In genomic region chr19:31330761-31331160, GRCh38 we compare ENCODE assay signal across 27 cellular contexts. TPM values are rescaled to one million over a fixed set of nuclear protein-coding genes. Genes with fewer than 3 reads are reported as not detected.
A peak's percentile ranks its signal among the peaks of the same experiment; 100 is the strongest.
DNase-seq lines count a peak whose midpoint lies in the region; ATAC-seq and TF ChIP-seq lines count a peak whose summit lies in the region.
"Had no signal": no experiment of that assay in that cellular context is flagged by ENCODE, and none has a peak within 500 bp of the region (broad histone marks: within the 10 kb centered on the region; RNA-seq: fewer than 3 reads in every experiment).

No MANE protein-coding gene starts in this region.

- TF ChIP-seq POLR2A in stomach (IDR thresholded peaks at IDR 0.05) = no peak

- intact Hi-C loops in stomach (cut with DNase I; ENCODE audit: low total_unique reads) (no loop called here), mucosa of descending colon (cut with DNase I, micrococcal nuclease) (no loop called here)

- CTCF ChIA-PET in activated CD4-positive, alpha-beta T cell treated with anti-CD3 and anti-CD28 coated beads, Interleukin-2, amount 10 ng/mL, durations not matched to agents 7 days and 5 days (lab: Charles Lee) = no interaction called here

- DNase-seq in SJSA1 (ENCODE audit: low read depth in 1 of 2, low spot score in 2 of 2) (peak in 1 of 2 experiments; percentile 34), epithelial cell of prostate (ENCODE audit: low read depth, low spot score) (no peak), mesenteric fat pad (ENCODE audit: low spot score) (peak; percentile 86), stomach (peak; percentile 20), mucosa of descending colon (no peak)
- no peak for DNase-seq in activated CD4-positive, alpha-beta T cell treated with anti-CD3 and anti-CD28 coated beads, Interleukin-2, amount 10 ng/mL, durations not matched to agents 7 days and 5 days
- DNase-seq: activated B cell treated with CpG ODN at 0.5 μM for 24 hours; activated CD4-positive, alpha-beta T cell treated with anti-CD3 and anti-CD28 coated beads, Interleukin-2, amount 50 U/mL, for 48 hours; activated CD8-positive, alpha-beta memory T cell treated with anti-CD3 and anti-CD28 coated beads, Interleukin-2, amount 50 U/mL, for 4 hours; CD4-positive, alpha-beta T cell; effector CD8-positive, alpha-beta T cell; H9; kidney glomerular epithelial cell; naive B cell; NCI-H1092; NCI-H2029; NCI-H226; nucleus accumbens; stimulated activated naive CD4-positive, alpha-beta T cell treated with Interleukin-2 at 50 U/mL for 16 hours; T-helper 9 cell; tibial artery had no signal

- H3K9me3 ChIP-seq in SJSA1 (replicated peaks) (no peaks in the 10 kb centered on the region), stomach (no peaks in the 10 kb centered on the region), mucosa of descending colon (no peaks in the 10 kb centered on the region)
- H3K9me3 ChIP-seq: ascending aorta, tibial artery had no signal

- H3K27me3 ChIP-seq in SJSA1 (replicated peaks) = no peaks in the 10 kb centered on the region
- H3K27me3 ChIP-seq in stomach = no peaks in the 10 kb centered on the region
- H3K27me3 ChIP-seq: ascending aorta, tibial artery had no signal

- TF ChIP-seq EP300 in stomach (IDR thresholded peaks at IDR 0.05) = no peak

- no peaks in the 10 kb centered on the region for H3K9me3 Mint-ChIP-seq in activated CD4-positive, alpha-beta T cell treated with anti-CD3 and anti-CD28 coated beads, Interleukin-2, amount 10 ng/mL, durations not matched to agents 7 days and 5 days
- H3K9me3 Mint-ChIP-seq: activated B cell treated with CpG ODN at 0.5 μM for 24 hours; activated naive CD4-positive, alpha-beta T cell treated with anti-CD3 and anti-CD28 coated beads, Interleukin-2, amount 50 U/mL, for 72 hours; activated T-helper 17 cell treated with anti-CD3 and anti-CD28 coated beads, Interleukin-2, amount 50 U/mL, for 72 hours; CD4-positive, alpha-beta T cell; H9; naive B cell had no signal

- no peak for TF ChIP-seq CTCF in stomach (IDR thresholded peaks at IDR 0.05)
- no peak for TF ChIP-seq CTCF in mucosa of descending colon (IDR thresholded peaks at IDR 0.05)

- POLR2A ChIA-PET in activated CD4-positive, alpha-beta T cell treated with anti-CD3 and anti-CD28 coated beads, Interleukin-2, amount 10 ng/mL, durations not matched to agents 7 days and 5 days (lab: Charles Lee) = no interaction called here

- no peak overlapping the region for H3K27ac Mint-ChIP-seq in activated CD4-positive, alpha-beta T cell treated with anti-CD3 and anti-CD28 coated beads, Interleukin-2, amount 10 ng/mL, durations not matched to agents 7 days and 5 days
- H3K27ac Mint-ChIP-seq: activated B cell treated with CpG ODN at 0.5 μM for 24 hours; activated naive CD4-positive, alpha-beta T cell treated with anti-CD3 and anti-CD28 coated beads, Interleukin-2, amount 50 U/mL, for 72 hours; activated T-helper 17 cell treated with anti-CD3 and anti-CD28 coated beads, Interleukin-2, amount 50 U/mL, for 72 hours; CD4-positive, alpha-beta T cell; naive B cell had no signal

- H3K27ac ChIP-seq in SJSA1 = peak overlapping the region; percentile 81
- peak overlapping the region; percentile 28 for H3K27ac ChIP-seq in epithelial cell of prostate
- peak overlapping the region in 3 of 5 donors; percentile 31 to 49 (median 36) for H3K27ac ChIP-seq in stomach
- H3K27ac ChIP-seq: HL-60, tibial artery had no signal

- ATAC-seq in GM18511 (IDR thresholded peaks at IDR 0.05; ENCODE audit: unreplicated experiment) (no peak), mucosa of descending colon (no peak)
- ATAC-seq: activated naive CD4-positive, alpha-beta T cell treated with anti-CD3 and anti-CD28 coated beads, Interleukin-2, amount 50 U/mL, for 72 hours; activated T-helper 17 cell treated with anti-CD3 and anti-CD28 coated beads, Interleukin-2, amount 50 U/mL, for 72 hours had no signal

- H3K4me3 ChIP-seq in SJSA1 (no peak overlapping the region), stomach (no peak overlapping the region), mucosa of descending colon (no peak overlapping the region)
- H3K4me3 ChIP-seq: ascending aorta, lung, tibial artery had no signal

- no peaks in the 10 kb centered on the region for H3K27me3 Mint-ChIP-seq in activated CD4-positive, alpha-beta T cell treated with anti-CD3 and anti-CD28 coated beads, Interleukin-2, amount 10 ng/mL, durations not matched to agents 7 days and 5 days
- H3K27me3 Mint-ChIP-seq: activated B cell treated with CpG ODN at 0.5 μM for 24 hours; activated T-helper 17 cell treated with anti-CD3 and anti-CD28 coated beads, Interleukin-2, amount 50 U/mL, for 72 hours; CD4-positive, alpha-beta T cell had no signal

- 54 to 82% (median 74%) methylated on average over 12 of the region's 12 CpGs for WGBS in stomach, 5 donors

- H3K4me1 ChIP-seq in SJSA1 (replicated peaks) (peaks cover 69% of the 10 kb centered on the region), stomach (peaks cover 0 to 80% (median 44%) of the 10 kb centered on the region in 4 donors), mucosa of descending colon (ENCODE audit: low read depth) (no peaks in the 10 kb centered on the region)
- H3K4me1 ChIP-seq: ascending aorta, tibial artery had no signal

- H3K4me1 Mint-ChIP-seq in activated CD4-positive, alpha-beta T cell treated with anti-CD3 and anti-CD28 coated beads, Interleukin-2, amount 10 ng/mL, durations not matched to agents 7 days and 5 days = peaks cover 2% of the 10 kb centered on the region
- H3K4me1 Mint-ChIP-seq: activated B cell treated with CpG ODN at 0.5 μM for 24 hours; activated T-helper 17 cell treated with anti-CD3 and anti-CD28 coated beads, Interleukin-2, amount 50 U/mL, for 72 hours; naive B cell had no signal

- H3K36me3 ChIP-seq in SJSA1 (peaks cover 11% of the 10 kb centered on the region; the same call in 1 of the 2 replicates), stomach (no peaks in the 10 kb centered on the region), mucosa of descending colon (ENCODE audit: low read depth) (no peaks in the 10 kb centered on the region)
- H3K36me3 ChIP-seq: ascending aorta, tibial artery had no signal

- no peak overlapping the region for H3K4me3 Mint-ChIP-seq in activated CD4-positive, alpha-beta T cell treated with anti-CD3 and anti-CD28 coated beads, Interleukin-2, amount 10 ng/mL, durations not matched to agents 7 days and 5 days
- H3K4me3 Mint-ChIP-seq: activated B cell treated with CpG ODN at 0.5 μM for 24 hours; activated T-helper 17 cell treated with anti-CD3 and anti-CD28 coated beads, Interleukin-2, amount 50 U/mL, for 72 hours; CD4-positive, alpha-beta T cell; H9; naive B cell had no signal

- H3K36me3 Mint-ChIP-seq in activated CD4-positive, alpha-beta T cell treated with anti-CD3 and anti-CD28 coated beads, Interleukin-2, amount 10 ng/mL, durations not matched to agents 7 days and 5 days (ENCODE audit: low read depth) = no peaks in the 10 kb centered on the region
- H3K36me3 Mint-ChIP-seq: activated naive CD4-positive, alpha-beta T cell treated with anti-CD3 and anti-CD28 coated beads, Interleukin-2, amount 50 U/mL, for 72 hours; naive B cell had no signal

RNA-seq across cellular contexts. Expression of gene TSHZ3, which starts 18.5 kb away (rescaled TPM):
- 4.2 and 8.3 TPM in 2 replicates for total RNA-seq in SJSA1 (2014; rRNA removed; shearing (Covaris generic))
- total RNA-seq in mesenteric fat pad (12.6 TPM), stomach (10 to 100 TPM in 1 of 5 donors, 1 to 10 TPM in 3, under 1 TPM in 1; 0.87 to 14.3 (median 6.4) TPM), mucosa of descending colon (10 to 100 TPM in 1 of 3 donors, 1 to 10 TPM in 2; 1.6 to 32.1 (median 5.2) TPM)
- 1 to 10 TPM; 3.3 to 5.8 (median 3.7) TPM for polyA plus RNA-seq in stomach
- total RNA-seq in activated CD4-positive, alpha-beta T cell treated with anti-CD3 and anti-CD28 coated beads, Interleukin-2, amount 10 ng/mL, durations not matched to agents 7 days and 5 days = 1 to 10 TPM; 1.7 to 1.8 TPM
- total RNA-seq: activated B cell treated with CpG ODN at 0.5 μM for 24 hours had no signal

Comparison
In these comparisons a context has a peak if more than half of its experiments do, and no peak if none do; other contexts are left out.
1. DNase-seq: peak in mesenteric fat pad (single experiment) and stomach (single experiment); none in epithelial cell of prostate (single experiment), activated CD4-positive, alpha-beta T cell treated with anti-CD3 and anti-CD28 coated beads, Interleukin-2, amount 10 ng/mL, durations not matched to agents 7 days and 5 days (single experiment) and mucosa of descending colon (0 of 3).
2. H3K27ac ChIP-seq: peak in every context shown above with its lines; median percentile 81 in SJSA1; 36 in stomach; 28 in epithelial cell of prostate.